ENCODE assay signal across 10 cellular contexts in the genomic region with DNA sequence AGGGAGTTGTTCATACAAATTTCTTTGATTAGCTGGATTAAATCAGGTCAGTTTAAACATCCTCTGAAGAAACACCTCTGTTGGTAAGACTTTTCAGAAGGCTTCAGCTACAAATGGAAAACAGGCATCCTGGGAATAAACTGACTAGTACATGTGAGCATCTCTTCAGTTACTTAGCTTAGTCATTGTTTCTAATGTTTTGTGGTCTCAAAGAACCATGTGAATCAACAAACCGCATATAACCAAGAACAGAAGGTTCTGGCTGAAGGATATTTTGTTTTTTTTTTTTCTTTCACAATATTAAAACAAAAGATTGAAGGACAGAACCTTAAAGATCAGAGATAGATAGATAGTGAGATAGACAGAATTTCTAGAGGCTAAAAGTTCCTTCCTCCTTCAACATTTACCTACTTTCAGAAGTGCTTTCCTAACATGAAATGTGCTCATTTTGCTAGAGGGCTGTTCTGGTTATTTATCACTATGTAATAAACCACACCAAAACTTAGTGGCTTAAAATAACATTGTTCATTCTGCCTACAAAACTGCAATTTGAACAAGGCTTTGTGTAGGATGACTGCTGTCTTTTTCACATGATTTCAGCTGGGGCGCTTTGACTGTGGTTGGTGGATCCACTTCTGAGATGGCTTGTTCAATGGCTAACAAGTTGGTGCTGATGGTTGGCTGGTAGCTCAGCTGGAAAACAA.
DNase-seq lines count a peak whose midpoint lies in the region; ATAC-seq and TF ChIP-seq lines count a peak whose summit lies in the region.
"Had no signal": no experiment of that assay in that cellular context is flagged by ENCODE, and none has a peak within 500 bp of the region (broad histone marks: within the 10 kb centered on the region; RNA-seq: fewer than 3 reads in every experiment).

No MANE protein-coding gene starts in this region.

- H3K4me2 ChIP-seq in PC-9, result no peak overlapping the region

- no peaks in the 10 kb centered on the region for H4K20me1 ChIP-seq in PC-9 (ENCODE audit: insufficient read depth)

- H3K27me3 ChIP-seq in PC-9 (ENCODE audit: insufficient read depth, low read depth), result no peaks in the 10 kb centered on the region

- H3F3A ChIP-seq in PC-9 (ENCODE audit: insufficient read depth, low read depth), result no peaks in the 10 kb centered on the region

- peaks cover 9% of the 10 kb centered on the region; the same call in 1 of the 2 replicates for H3K9me2 ChIP-seq in PC-9 (ENCODE audit: insufficient read depth)

- DNase-seq in astrocyte of the spinal cord (ENCODE audit: low read depth, low spot score) (peak; percentile 92), stromal cell of bone marrow (ENCODE audit: low read depth) (peak; percentile 89), NCI-H1694 (lab: John Stamatoyannopoulos, UW) (no peak), PC-9 (no peak), erythroblast (lab: John Stamatoyannopoulos, UW) (no peak)
- DNase-seq: activated CD4-positive, alpha-beta memory T cell treated with anti-CD3 and anti-CD28 coated beads, Interleukin-2, amount 10 ng/mL, durations not matched to agents 7 days and 5 days had no signal

- no peak overlapping the region for H3K4me3 ChIP-seq in astrocyte of the spinal cord (ENCODE audit: low read depth, low read length)
- H3K4me3 ChIP-seq in PC-9, result no peak overlapping the region
- H3K4me3 ChIP-seq: skin epidermis had no signal

- CTCF ChIA-PET in PC-9 (lab: Charles Lee), result no interaction called here

- no TSS peak for BruUV-seq in PC-9 (replicated peaks; lab: Mats Ljungman, UMichigan)

- intact Hi-C loops in PC-9 (cut with micrococcal nuclease; ENCODE audit: unreplicated experiment), result no loop called here

- no peak overlapping the region for H2AFZ ChIP-seq in PC-9

- no peaks in the 10 kb centered on the region for H3K79me2 ChIP-seq in PC-9 (ENCODE audit: low read depth)

- no peak for TF ChIP-seq CTCF in astrocyte of the spinal cord (IDR thresholded peaks at IDR 0.05; ENCODE audit: low read depth, low read length)
- no peak for TF ChIP-seq CTCF in PC-9 (conservative IDR thresholded peaks at IDR 0.05)

- no peak overlapping the region for H3K27ac ChIP-seq in PC-9

- no peaks in the 10 kb centered on the region for H3K4me1 ChIP-seq in PC-9 (replicated peaks; ENCODE audit: insufficient read depth)

- in situ Hi-C loops in astrocyte of the spinal cord (cut with HindIII; ENCODE audit: low sequenced_read_pairs), result no loop called here

- H3K9me3 ChIP-seq in PC-9 (ENCODE audit: insufficient read depth, low read depth), result no peaks in the 10 kb centered on the region

- peak; percentile 75 for ATAC-seq in GM19395 (IDR thresholded peaks at IDR 0.05; ENCODE audit: unreplicated experiment)
- ATAC-seq in HG03060 (IDR thresholded peaks at IDR 0.05; ENCODE audit: low read depth, unreplicated experiment), result peak; percentile 44
- ATAC-seq: Panc1 had no signal

- no peaks in the 10 kb centered on the region for H3K36me3 ChIP-seq in PC-9 (ENCODE audit: low read depth)

- POLR2A ChIA-PET in PC-9 (lab: Charles Lee; ENCODE audit: unreplicated experiment), result no interaction called here

- no peak for TF ChIP-seq POLR2A in erythroblast (IDR thresholded peaks at IDR 0.05; ENCODE audit: low read length)

Comparison
In these comparisons a context has a peak if more than half of its experiments do, and no peak if none do; other contexts are left out.
1. DNase-seq: peak in astrocyte of the spinal cord (single experiment) and stromal cell of bone marrow (single experiment); none in NCI-H1694 (single experiment), PC-9 (0 of 2) and erythroblast (0 of 2).